In genomic region chr13:59997976-59998375, GRCh38 we compare ENCODE assay signal across 22 cellular contexts.
DNase-seq lines count a peak whose midpoint lies in the region; ATAC-seq, FAIRE-seq and TF ChIP-seq lines count a peak whose summit lies in the region.
"Had no signal": no experiment of that assay in that cellular context is flagged by ENCODE, and none has a peak within 500 bp of the region (broad histone marks: within the 10 kb centered on the region; RNA-seq: fewer than 3 reads in every experiment).

No MANE protein-coding gene starts in this region.

- no peak for FAIRE-seq in HepG2 (lab: Jason Lieb, UNC)
- FAIRE-seq: A549, GM12891, GM19239 had no signal

- in situ Hi-C loops in IMR-90 (cut with MboI; ENCODE audit: low sequenced_read_pairs) (no loop called here), HepG2 (cut with HindIII; ENCODE audit: extremely low pct_ligation_motif_present, low pct_unique_long_range_greater_than_20kb) (no loop called here)

- H4K5ac ChIP-seq in IMR-90 (ENCODE audit: low read depth, low read length) = no peak overlapping the region

- H3K4me3 Mint-ChIP-seq in activated T-helper 2 cell treated with anti-CD3 and anti-CD28 coated beads, Interferon-gamma antibody, Interleukin-2, Interleukin-4, amounts not matched to agents 10 μg/mL and 5 μg/mL and 100 μg/mL, durations not matched to agents 14 hours and 24 hours and 36 hours (ENCODE audit: low read depth) = no peak overlapping the region
- H3K4me3 Mint-ChIP-seq: B cell; CD4-positive, alpha-beta T cell; CD8-positive, alpha-beta T cell had no signal

- H3K27me3 Mint-ChIP-seq in activated T-helper 2 cell treated with anti-CD3 and anti-CD28 coated beads, Interferon-gamma antibody, Interleukin-2, Interleukin-4, amounts not matched to agents 10 μg/mL and 5 μg/mL and 100 μg/mL, durations not matched to agents 14 hours and 24 hours and 36 hours (ENCODE audit: low read depth) = no peaks in the 10 kb centered on the region
- H3K27me3 Mint-ChIP-seq: B cell; CD4-positive, alpha-beta T cell had no signal

- no peak overlapping the region for H3K4ac ChIP-seq in IMR-90 (ENCODE audit: low read depth, low read length)

- H3K36me3 ChIP-seq in IMR-90 (ENCODE audit: control insufficient read depth, insufficient read depth, low read length) (peaks cover under 1% of the 10 kb centered on the region; the same call in 1 of the 2 replicates), HepG2 (replicated peaks in 1 of 2; ENCODE audit: control insufficient read depth in 1 of 2, insufficient read depth in 2 of 2, low read length in 2 of 2) (no peaks in the 10 kb centered on the region)

- no peak overlapping the region for H4K8ac ChIP-seq in IMR-90 (ENCODE audit: low read depth in 2 of 2, low read length in 2 of 2)

- H3K36me3 Mint-ChIP-seq in activated T-helper 2 cell treated with anti-CD3 and anti-CD28 coated beads, Interferon-gamma antibody, Interleukin-2, Interleukin-4, amounts not matched to agents 10 μg/mL and 5 μg/mL and 100 μg/mL, durations not matched to agents 14 hours and 24 hours and 36 hours (ENCODE audit: low read depth) = peaks cover 13% of the 10 kb centered on the region
- H3K36me3 Mint-ChIP-seq: CD8-positive, alpha-beta T cell had no signal

- no peak overlapping the region for H2AK9ac ChIP-seq in IMR-90 (replicated peaks; ENCODE audit: low read depth, low read length, poor library complexity)

- H2BK120ac ChIP-seq in IMR-90 (ENCODE audit: low read depth, low read length) = no peak overlapping the region

- no peak overlapping the region for H3K14ac ChIP-seq in IMR-90 (replicated peaks; ENCODE audit: low read depth, low read length)

- H3K4me2 ChIP-seq in IMR-90 (ENCODE audit: low read depth, low read length) (no peak overlapping the region), HepG2 (ENCODE audit: low read depth, low read length) (no peak overlapping the region)
- H3K4me2 ChIP-seq: A549; BLaER1 treated with 17β-estradiol and CSF1 and Interleukin-3, amounts not matched to agents 10 nM and 100 nM had no signal

- H3K9me3 ChIP-seq in IMR-90 (ENCODE audit: control insufficient read depth, insufficient read depth, low read length) = peaks cover 2% of the 10 kb centered on the region; the same call in 1 of the 2 replicates
- no peaks in the 10 kb centered on the region for H3K9me3 ChIP-seq in HepG2 (ENCODE audit: low read length)
- H3K9me3 ChIP-seq: A549; BLaER1 treated with 17β-estradiol and CSF1 and Interleukin-3, amounts not matched to agents 10 nM and 100 nM; Caco-2 had no signal

- no peak overlapping the region for H2BK15ac ChIP-seq in IMR-90 (ENCODE audit: low read depth, low read length)

- H3K9me3 Mint-ChIP-seq in activated T-helper 2 cell treated with anti-CD3 and anti-CD28 coated beads, Interferon-gamma antibody, Interleukin-2, Interleukin-4, amounts not matched to agents 10 μg/mL and 5 μg/mL and 100 μg/mL, durations not matched to agents 14 hours and 24 hours and 36 hours = no peaks in the 10 kb centered on the region
- H3K9me3 Mint-ChIP-seq: CD4-positive, alpha-beta T cell; CD8-positive, alpha-beta T cell had no signal

- TF ChIP-seq EP300 in HepG2 (IDR thresholded peaks at IDR 0.05; ENCODE audit: low read depth in 2 of 2, low read length in 2 of 2) = no peak
- no peak for TF ChIP-seq EP300 in HepG2 (CRISPR knock-in tag; IDR thresholded peaks at IDR 0.05; ENCODE audit: borderline replicate concordance)

- no peak overlapping the region for H4K91ac ChIP-seq in IMR-90 (ENCODE audit: insufficient read depth, low read depth, low read length)

- H3K27ac ChIP-seq in IMR-90 (ENCODE audit: insufficient read depth, low read length) (no peak overlapping the region), HepG2 (ENCODE audit: extremely low read length, insufficient read depth, low read length) (no peak overlapping the region)
- H3K27ac ChIP-seq: 22Rv1; A549; BLaER1 treated with 17β-estradiol and CSF1 and Interleukin-3, amounts not matched to agents 10 nM and 100 nM; C4-2B had no signal

- BruUV-seq in IMR-90 (replicated peaks; lab: Mats Ljungman, UMichigan) = no TSS peak
- BruUV-seq in HepG2 (replicated peaks; lab: Mats Ljungman, UMichigan) = no TSS peak

- DNase-seq in AG04449 (ENCODE audit: low read depth, low spot score) = peak; percentile 12
- peak; percentile 58 for DNase-seq in EH (ENCODE audit: low read depth)
- DNase-seq in IMR-90 = peak; percentile 32
- peak; percentile 7 for DNase-seq in fibroblast of gingiva (ENCODE audit: low read depth)
- no peak for DNase-seq in NOMO-1 treated with DMSO at 0.1 percent for 48 hours (lab: John Stamatoyannopoulos, UW; ENCODE audit: unreplicated experiment)
- no peak for DNase-seq in NCI-H524 (lab: John Stamatoyannopoulos, UW)
- no peak for DNase-seq in HepG2 (ENCODE audit: low spot score)
- DNase-seq in activated T-helper 2 cell treated with anti-CD3 and anti-CD28 coated beads, Interferon-gamma antibody, Interleukin-2, Interleukin-4, amounts not matched to agents 10 μg/mL and 5 μg/mL and 100 μg/mL, durations not matched to agents 14 hours and 24 hours and 36 hours (ENCODE audit: low spot score) = no peak
- DNase-seq: AML-193; Caco-2; Calu3; CD4-positive, alpha-beta T cell; CD8-positive, alpha-beta T cell; DMS79 treated with DMSO at 0.1 percent for 48 hours; GF-D8 had no signal

- H3K18ac ChIP-seq in IMR-90 (ENCODE audit: low read depth, low read length) = no peak overlapping the region

- H4K20me1 ChIP-seq in IMR-90 (ENCODE audit: insufficient read depth, low read length) (no peaks in the 10 kb centered on the region), HepG2 (ENCODE audit: insufficient read depth, low read length) (no peaks in the 10 kb centered on the region)
- H4K20me1 ChIP-seq: BLaER1 treated with 17β-estradiol and CSF1 and Interleukin-3, amounts not matched to agents 10 nM and 100 nM had no signal

- CTCF ChIA-PET in AG04449 (lab: Yijun Ruan, JAX) (no interaction called here), IMR-90 (lab: Yijun Ruan, JAX) (no interaction called here), HepG2 (lab: Yijun Ruan, JAX; ENCODE audit: low intra/inter-chr PET ratio, low total read pairs) (no interaction called here)

- H3K9ac ChIP-seq in IMR-90 (ENCODE audit: low read depth, low read length) (no peak overlapping the region), HepG2 (ENCODE audit: insufficient read depth, low read depth, low read length) (no peak overlapping the region)
- H3K9ac ChIP-seq: BLaER1 treated with 17β-estradiol and CSF1 and Interleukin-3, amounts not matched to agents 10 nM and 100 nM had no signal

- POLR2A ChIA-PET in AG04449 (lab: Yijun Ruan, JAX) (no interaction called here), IMR-90 (lab: Charles Lee; ENCODE audit: unreplicated experiment) (no interaction called here), HepG2 (lab: Yijun Ruan, JAX) (no interaction called here)

- H3K23ac ChIP-seq in IMR-90 (ENCODE audit: low read depth, low read length) = no peak overlapping the region

- ATAC-seq in IMR-90 (ENCODE audit: low read depth) (peak; percentile 70), HepG2 (no peak)
- ATAC-seq: A549; CD8-positive, alpha-beta T cell had no signal

- intact Hi-C loops in IMR-90 (cut with micrococcal nuclease) (no loop called here), HepG2 (cut with micrococcal nuclease; ENCODE audit: unreplicated experiment) (no loop called here)
- intact Hi-C loops in activated T-helper 2 cell treated with anti-CD3 and anti-CD28 coated beads, Interferon-gamma antibody, Interleukin-2, Interleukin-4, amounts not matched to agents 10 μg/mL and 5 μg/mL and 100 μg/mL, durations not matched to agents 14 hours and 24 hours and 36 hours (cut with micrococcal nuclease) = no loop called here

- no peaks in the 10 kb centered on the region for H3K9me1 ChIP-seq in IMR-90 (ENCODE audit: insufficient read depth, low read length)

- H2BK5ac ChIP-seq in IMR-90 (ENCODE audit: low read depth, low read length, poor library complexity, severe bottlenecking) = peak overlapping the region; percentile 43

- TF ChIP-seq POLR2A in IMR-90 (IDR thresholded peaks at IDR 0.05; ENCODE audit: low read depth, low read length) (no peak), HepG2 (IDR thresholded peaks at IDR 0.05; ENCODE audit: insufficient read depth in 1 of 2, low read depth in 2 of 2, low read length in 2 of 2) (no peak)

- TF ChIP-seq CTCF in AG04449 (IDR thresholded peaks at IDR 0.05; ENCODE audit: insufficient read depth, low read length, missing control alignments) = no peak
- no peak for TF ChIP-seq CTCF in IMR-90 (conservative IDR thresholded peaks at IDR 0.05; ENCODE audit: low read depth, low read length)
- no peak for TF ChIP-seq CTCF in HepG2 (CRISPR knock-in tag; IDR thresholded peaks at IDR 0.05)

- H3K27me3 ChIP-seq in IMR-90 (ENCODE audit: control insufficient read depth, insufficient read depth, low read length) (no peaks in the 10 kb centered on the region), HepG2 (ENCODE audit: control insufficient read depth in 1 of 2, insufficient read depth in 2 of 2, low read length in 2 of 2) (no peaks in the 10 kb centered on the region; a peak in 1 of 5 replicates)
- H3K27me3 ChIP-seq: BLaER1 treated with 17β-estradiol and CSF1 and Interleukin-3, amounts not matched to agents 10 nM and 100 nM had no signal

- no peak overlapping the region for H3K4me3 ChIP-seq in AG04449 (ENCODE audit: low read depth, low read length)
- H3K4me3 ChIP-seq in IMR-90 (ENCODE audit: insufficient read depth, low read depth, low read length) = no peak overlapping the region
- H3K4me3 ChIP-seq in HepG2 (replicated peaks in 1 of 3; ENCODE audit: insufficient read depth in 1 of 3, low read depth in 2 of 3, low read length in 3 of 3) = no peak overlapping the region
- H3K4me3 ChIP-seq: A549; BLaER1 treated with 17β-estradiol and CSF1 and Interleukin-3, amounts not matched to agents 10 nM and 100 nM had no signal

- H2BK20ac ChIP-seq in IMR-90 (ENCODE audit: low read depth, low read length) = no peak overlapping the region

- H2AFZ ChIP-seq in IMR-90 (replicated peaks; ENCODE audit: low read length, poor library complexity) = no peak overlapping the region
- no peak overlapping the region for H2AFZ ChIP-seq in HepG2 (ENCODE audit: low read length)

- H3K79me1 ChIP-seq in IMR-90 (ENCODE audit: low read depth in 1 of 2, low read length in 2 of 2) = peaks cover 16 to 24% of the 10 kb centered on the region in 2 experiments; a peak in 3 of 4 replicates

- H3K27ac Mint-ChIP-seq in activated T-helper 2 cell treated with anti-CD3 and anti-CD28 coated beads, Interferon-gamma antibody, Interleukin-2, Interleukin-4, amounts not matched to agents 10 μg/mL and 5 μg/mL and 100 μg/mL, durations not matched to agents 14 hours and 24 hours and 36 hours = no peak overlapping the region
- H3K27ac Mint-ChIP-seq: B cell; CD4-positive, alpha-beta T cell; CD8-positive, alpha-beta T cell had no signal

- no peaks in the 10 kb centered on the region for H3K79me2 ChIP-seq in HepG2 (ENCODE audit: insufficient read depth, low read length)

- H3K56ac ChIP-seq in IMR-90 (ENCODE audit: extremely low read depth, insufficient read depth, low read length) = no peak overlapping the region

- H3K4me1 Mint-ChIP-seq in activated T-helper 2 cell treated with anti-CD3 and anti-CD28 coated beads, Interferon-gamma antibody, Interleukin-2, Interleukin-4, amounts not matched to agents 10 μg/mL and 5 μg/mL and 100 μg/mL, durations not matched to agents 14 hours and 24 hours and 36 hours (ENCODE audit: low read depth) = no peaks in the 10 kb centered on the region
- H3K4me1 Mint-ChIP-seq: B cell had no signal

- no peaks in the 10 kb centered on the region for H3K4me1 ChIP-seq in IMR-90 (ENCODE audit: control insufficient read depth, insufficient read depth, low read length)
- peaks cover 9% of the 10 kb centered on the region for H3K4me1 ChIP-seq in HepG2 (ENCODE audit: insufficient read depth, low read length)
- H3K4me1 ChIP-seq: A549 had no signal

- no CpG with 5 or more reads among the region's 1 CpG for WGBS in IMR-90 (ENCODE audit: extremely low coverage in 2 of 2, insufficient read length in 1 of 2), 2 experiments
- 80% methylated on average over 1 of the region's 1 CpG for WGBS in HepG2 (ENCODE audit: low lambda C conversion rate)

- H2AK5ac ChIP-seq in IMR-90 (ENCODE audit: low read depth, low read length) = no peak overlapping the region

- no peak for TF ChIP-seq RAD21 in IMR-90 (IDR thresholded peaks at IDR 0.05; ENCODE audit: low read length)
- TF ChIP-seq RAD21 in HepG2 (CRISPR knock-in tag; IDR thresholded peaks at IDR 0.05) = no peak

- dilution Hi-C loops in IMR-90 (cut with HindIII; ENCODE audit: low sequenced_read_pairs, unreplicated experiment) = no loop called here

Comparison
In these comparisons a context has a peak if more than half of its experiments do, and no peak if none do; other contexts are left out.
1. DNase-seq: peak in AG04449 (single experiment), EH (single experiment), IMR-90 (single experiment) and fibroblast of gingiva (single experiment); none in NOMO-1 treated with DMSO at 0.1 percent for 48 hours (single experiment), NCI-H524 (0 of 2), HepG2 (single experiment) and activated T-helper 2 cell treated with anti-CD3 and anti-CD28 coated beads, Interferon-gamma antibody, Interleukin-2, Interleukin-4, amounts not matched to agents 10 μg/mL and 5 μg/mL and 100 μg/mL, durations not matched to agents 14 hours and 24 hours and 36 hours (single experiment).